In the genomic region with DNA sequence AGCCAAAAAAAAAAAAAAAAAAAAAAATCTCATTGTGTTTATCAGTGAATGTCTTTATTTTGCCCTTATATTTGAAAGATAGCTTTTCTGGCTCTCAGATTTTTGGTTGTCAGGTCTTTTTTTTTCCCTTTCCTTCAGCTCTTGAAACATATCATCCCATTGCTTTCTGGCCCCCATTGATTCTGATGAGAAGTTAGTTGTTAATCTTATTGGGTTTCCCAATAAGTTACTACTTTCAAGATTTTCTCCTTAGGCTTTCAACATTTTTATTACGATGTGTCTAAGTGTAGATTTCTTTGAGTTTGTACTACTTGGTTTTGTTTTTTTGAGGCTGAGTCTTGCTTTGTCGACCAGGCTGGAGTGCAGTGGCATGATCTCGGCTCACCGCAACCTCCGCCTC, we compare ENCODE assay signal across 1 cellular context.
TF ChIP-seq lines count a peak whose summit lies in the region.

No MANE protein-coding gene starts in this region.

TF ChIP-seq in K562, 482 proteins besides CTCF, POLR2A, EP300 and RAD21:
- TF ChIP-seq TRIM28 (IDR thresholded peaks at IDR 0.05) (peak; percentile 94), CBFA2T3 (IDR thresholded peaks at IDR 0.05) (no peak), ZNF175 (CRISPR knock-in tag; IDR thresholded peaks at IDR 0.05; ENCODE audit: low read depth) (no peak), FOXP1 (CRISPR knock-in tag; IDR thresholded peaks at IDR 0.05) (no peak), ZNF212 (CRISPR knock-in tag; IDR thresholded peaks at IDR 0.05) (no peak), ZNF253 (CRISPR knock-in tag; conservative IDR thresholded peaks at IDR 0.05) (no peak), BDP1 (IDR thresholded peaks at IDR 0.05; ENCODE audit: insufficient read depth, insufficient read length) (no peak), FOS (IDR thresholded peaks at IDR 0.05; ENCODE audit: extremely low read depth, insufficient read length) (no peak), PHB (CRISPR knock-in tag; IDR thresholded peaks at IDR 0.05) (no peak), TRIM24 (IDR thresholded peaks at IDR 0.05) (peak; percentile 92 to 93), GABPA (tag; conservative IDR thresholded peaks at IDR 0.05; ENCODE audit: low read depth) (no peak), CEBPB (tag; IDR thresholded peaks at IDR 0.05) (peak; percentile 84), FOXA1 (IDR thresholded peaks at IDR 0.05; ENCODE audit: borderline replicate concordance) (no peak), ZC3H4 (CRISPR knock-in tag; IDR thresholded peaks at IDR 0.05; ENCODE audit: borderline replicate concordance) (no peak), GATAD2B (IDR thresholded peaks at IDR 0.05; ENCODE audit: borderline replicate concordance) (no peak), NBN (IDR thresholded peaks at IDR 0.05; ENCODE audit: low read depth) (no peak), CBX3 (IDR thresholded peaks at IDR 0.05; ENCODE audit: borderline replicate concordance in 1 of 2, low read length in 2 of 2) (peak in 1 of 2 experiments; percentile 92; a peak in 1 of 3 replicates), CBX5 (IDR thresholded peaks at IDR 0.05; ENCODE audit: borderline replicate concordance, low read depth) (peak; percentile 69; the same call in 1 of the 2 replicates)
- TF ChIP-seq, protein P1, sequence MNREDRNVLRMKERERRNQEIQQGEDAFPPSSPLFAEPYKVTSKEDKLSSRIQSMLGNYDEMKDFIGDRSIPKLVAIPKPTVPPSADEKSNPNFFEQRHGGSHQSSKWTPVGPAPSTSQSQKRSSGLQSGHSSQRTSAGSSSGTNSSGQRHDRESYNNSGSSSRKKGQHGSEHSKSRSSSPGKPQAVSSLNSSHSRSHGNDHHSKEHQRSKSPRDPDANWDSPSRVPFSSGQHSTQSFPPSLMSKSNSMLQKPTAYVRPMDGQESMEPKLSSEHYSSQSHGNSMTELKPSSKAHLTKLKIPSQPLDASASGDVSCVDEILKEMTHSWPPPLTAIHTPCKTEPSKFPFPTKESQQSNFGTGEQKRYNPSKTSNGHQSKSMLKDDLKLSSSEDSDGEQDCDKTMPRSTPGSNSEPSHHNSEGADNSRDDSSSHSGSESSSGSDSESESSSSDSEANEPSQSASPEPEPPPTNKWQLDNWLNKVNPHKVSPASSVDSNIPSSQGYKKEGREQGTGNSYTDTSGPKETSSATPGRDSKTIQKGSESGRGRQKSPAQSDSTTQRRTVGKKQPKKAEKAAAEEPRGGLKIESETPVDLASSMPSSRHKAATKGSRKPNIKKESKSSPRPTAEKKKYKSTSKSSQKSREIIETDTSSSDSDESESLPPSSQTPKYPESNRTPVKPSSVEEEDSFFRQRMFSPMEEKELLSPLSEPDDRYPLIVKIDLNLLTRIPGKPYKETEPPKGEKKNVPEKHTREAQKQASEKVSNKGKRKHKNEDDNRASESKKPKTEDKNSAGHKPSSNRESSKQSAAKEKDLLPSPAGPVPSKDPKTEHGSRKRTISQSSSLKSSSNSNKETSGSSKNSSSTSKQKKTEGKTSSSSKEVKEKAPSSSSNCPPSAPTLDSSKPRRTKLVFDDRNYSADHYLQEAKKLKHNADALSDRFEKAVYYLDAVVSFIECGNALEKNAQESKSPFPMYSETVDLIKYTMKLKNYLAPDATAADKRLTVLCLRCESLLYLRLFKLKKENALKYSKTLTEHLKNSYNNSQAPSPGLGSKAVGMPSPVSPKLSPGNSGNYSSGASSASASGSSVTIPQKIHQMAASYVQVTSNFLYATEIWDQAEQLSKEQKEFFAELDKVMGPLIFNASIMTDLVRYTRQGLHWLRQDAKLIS (CRISPR knock-in tag; IDR thresholded peaks at IDR 0.05) = no peak
- TF ChIP-seq, protein P2, sequence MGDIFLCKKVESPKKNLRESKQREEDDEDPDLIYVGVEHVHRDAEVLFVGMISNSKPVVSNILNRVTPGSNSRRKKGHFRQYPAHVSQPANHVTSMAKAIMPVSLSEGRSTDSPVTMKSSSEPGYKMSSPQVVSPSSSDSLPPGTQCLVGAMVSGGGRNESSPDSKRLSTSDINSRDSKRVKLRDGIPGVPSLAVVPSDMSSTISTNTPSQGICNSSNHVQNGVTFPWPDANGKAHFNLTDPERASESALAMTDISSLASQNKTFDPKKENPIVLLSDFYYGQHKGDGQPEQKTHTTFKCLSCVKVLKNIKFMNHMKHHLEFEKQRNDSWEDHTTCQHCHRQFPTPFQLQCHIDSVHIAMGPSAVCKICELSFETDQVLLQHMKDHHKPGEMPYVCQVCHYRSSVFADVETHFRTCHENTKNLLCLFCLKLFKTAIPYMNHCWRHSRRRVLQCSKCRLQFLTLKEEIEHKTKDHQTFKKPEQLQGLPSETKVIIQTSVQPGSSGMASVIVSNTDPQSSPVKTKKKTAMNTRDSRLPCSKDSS (IDR thresholded peaks at IDR 0.05; ENCODE audit: low read depth, partially characterized antibody) = peak; percentile 47
- TF ChIP-seq, protein P3, sequence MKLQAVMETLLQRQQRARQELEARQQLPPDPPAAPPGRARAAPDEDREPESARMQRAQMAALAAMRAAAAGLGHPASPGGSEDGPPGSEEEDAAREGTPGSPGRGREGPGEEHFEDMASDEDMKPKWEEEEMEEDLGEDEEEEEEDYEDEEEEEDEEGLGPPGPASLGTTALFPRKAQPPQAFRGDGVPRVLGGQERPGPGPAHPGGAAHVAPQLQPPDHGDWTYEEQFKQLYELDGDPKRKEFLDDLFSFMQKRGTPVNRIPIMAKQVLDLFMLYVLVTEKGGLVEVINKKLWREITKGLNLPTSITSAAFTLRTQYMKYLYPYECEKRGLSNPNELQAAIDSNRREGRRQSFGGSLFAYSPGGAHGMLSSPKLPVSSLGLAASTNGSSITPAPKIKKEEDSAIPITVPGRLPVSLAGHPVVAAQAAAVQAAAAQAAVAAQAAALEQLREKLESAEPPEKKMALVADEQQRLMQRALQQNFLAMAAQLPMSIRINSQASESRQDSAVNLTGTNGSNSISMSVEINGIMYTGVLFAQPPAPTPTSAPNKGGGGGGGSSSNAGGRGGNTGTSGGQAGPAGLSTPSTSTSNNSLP (IDR thresholded peaks at IDR 0.05; ENCODE audit: borderline replicate concordance, low read depth, low read length) = no peak
- TF ChIP-seq, protein P4, sequence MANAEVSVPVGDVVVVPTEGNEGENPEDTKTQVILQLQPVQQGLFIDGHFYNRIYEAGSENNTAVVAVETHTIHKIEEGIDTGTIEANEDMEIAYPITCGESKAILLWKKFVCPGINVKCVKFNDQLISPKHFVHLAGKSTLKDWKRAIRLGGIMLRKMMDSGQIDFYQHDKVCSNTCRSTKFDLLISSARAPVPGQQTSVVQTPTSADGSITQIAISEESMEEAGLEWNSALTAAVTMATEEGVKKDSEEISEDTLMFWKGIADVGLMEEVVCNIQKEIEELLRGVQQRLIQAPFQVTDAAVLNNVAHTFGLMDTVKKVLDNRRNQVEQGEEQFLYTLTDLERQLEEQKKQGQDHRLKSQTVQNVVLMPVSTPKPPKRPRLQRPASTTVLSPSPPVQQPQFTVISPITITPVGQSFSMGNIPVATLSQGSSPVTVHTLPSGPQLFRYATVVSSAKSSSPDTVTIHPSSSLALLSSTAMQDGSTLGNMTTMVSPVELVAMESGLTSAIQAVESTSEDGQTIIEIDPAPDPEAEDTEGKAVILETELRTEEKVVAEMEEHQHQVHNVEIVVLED (CRISPR knock-in tag; IDR thresholded peaks at IDR 0.05) = no peak
